Comparison of ENCODE assay signal across 8 cellular contexts in the genomic region with DNA sequence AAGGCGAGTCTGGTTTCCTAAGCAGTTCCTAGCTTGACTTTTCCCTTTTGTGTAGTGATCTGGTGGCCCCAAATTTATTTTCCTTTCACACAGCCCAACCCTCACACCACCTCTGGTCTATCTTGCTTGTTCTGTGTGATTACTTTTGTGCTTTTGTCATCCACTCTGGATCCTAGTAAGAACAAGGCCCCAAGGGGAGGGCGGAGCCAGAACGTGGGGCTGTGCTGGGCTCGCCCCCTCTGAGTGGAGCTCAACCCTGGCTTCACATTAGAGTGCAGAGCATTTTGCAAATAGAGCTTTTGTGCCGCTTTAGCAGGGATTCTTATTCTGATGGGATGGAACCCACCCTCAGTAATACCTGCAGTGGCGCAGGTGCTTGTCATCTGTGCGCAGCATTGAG. TPM values are rescaled to one million over a fixed set of nuclear protein-coding genes. Genes with fewer than 3 reads are reported as not detected.
"Had no signal": no experiment of that assay in that cellular context is flagged by ENCODE, and none has a peak within 500 bp of the region (broad histone marks: within the 10 kb centered on the region; RNA-seq: fewer than 3 reads in every experiment).

No MANE protein-coding gene starts in this region.

RNA-seq across cellular contexts. Expression of gene ZNF578, which starts 31.7 kb away (rescaled TPM):
- total RNA-seq: astrocyte had no signal

RNA-seq across cellular contexts. Expression of gene ZNF534, which starts 56.1 kb away (rescaled TPM):
- total RNA-seq: activated CD8-positive, alpha-beta T cell treated with anti-CD3 and anti-CD28 coated beads for 36 hours; activated T-cell treated with anti-CD3 and anti-CD28 coated beads, Interleukin-2, amount 50 U/mL, for 4 hours; activated T-helper 17 cell treated with anti-CD3 and anti-CD28 coated beads, Interleukin-2, amount 50 U/mL, for 72 hours; astrocyte; bronchial epithelial cell; T-helper 2 cell treated with Interferon-gamma antibody and Interleukin-4, amounts not matched to agents 100 ng/mL and 5 ng/mL, for 36 hours had no signal
- polyA plus RNA-seq: adipose tissue, foreskin keratinocyte had no signal
